22 cellular contexts compared by ENCODE assay signal in the genomic region with DNA sequence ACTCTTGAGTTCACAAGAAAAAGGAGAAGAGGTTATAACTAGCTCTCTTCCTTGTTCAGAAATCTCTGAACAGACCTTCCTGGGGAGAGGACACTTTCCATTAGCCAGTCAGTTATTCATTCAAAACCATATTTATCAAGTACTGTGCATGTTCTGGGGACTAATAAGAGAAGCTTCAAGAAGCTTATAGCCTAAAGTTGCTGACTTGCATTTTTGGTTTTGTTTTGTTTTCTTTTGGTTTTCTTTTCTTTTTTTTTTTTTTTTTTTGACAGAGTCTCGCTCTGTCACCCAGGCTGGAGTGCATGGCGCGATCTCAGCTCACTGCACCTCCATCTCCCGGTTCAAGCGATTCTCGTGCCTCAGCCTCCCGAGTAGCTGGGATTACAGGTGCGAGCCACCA.
"Had no signal": no experiment of that assay in that cellular context is flagged by ENCODE, and none has a peak within 500 bp of the region (broad histone marks: within the 10 kb centered on the region; RNA-seq: fewer than 3 reads in every experiment).

No MANE protein-coding gene starts in this region.

- H3K27ac ChIP-seq: colonic mucosa, dorsolateral prefrontal cortex, esophagus squamous epithelium, gastrocnemius medialis, heart right ventricle, left lung, lower lobe of right lung had no signal

- H3K36me3 ChIP-seq: colonic mucosa, esophagus squamous epithelium, gastrocnemius medialis, heart right ventricle, left lung, lower lobe of right lung had no signal

- ATAC-seq: gastrocnemius medialis; left cardiac atrium; left lung; left ventricle myocardium superior; lower lobe of right lung; naive thymus-derived CD4-positive, alpha-beta T cell had no signal

- H3K9me3 ChIP-seq: colonic mucosa, esophagus squamous epithelium, gastrocnemius medialis, heart right ventricle, left lung, lower lobe of right lung had no signal

- H3K4me1 ChIP-seq: colonic mucosa, esophagus squamous epithelium, gastrocnemius medialis, left lung, lower lobe of right lung had no signal

- DNase-seq: colonic mucosa; cortex of kidney; dorsolateral prefrontal cortex; effector CD4-positive, alpha-beta T cell; effector memory CD4-positive, alpha-beta T cell; esophagus squamous epithelium; foreskin fibroblast; foreskin melanocyte; gastrocnemius medialis; glutamatergic neuron; head of caudate nucleus; heart right ventricle; hippocampal formation; left cardiac atrium; left lung; left ventricle myocardium superior; lower lobe of right lung; mesendoderm; midbrain; naive thymus-derived CD4-positive, alpha-beta T cell had no signal

- H3K4me3 ChIP-seq: colonic mucosa, dorsolateral prefrontal cortex, esophagus squamous epithelium, gastrocnemius medialis, heart right ventricle, left lung, lower lobe of right lung had no signal

- H3K27me3 ChIP-seq: colonic mucosa, esophagus squamous epithelium, gastrocnemius medialis, heart right ventricle, left lung had no signal

- FAIRE-seq: endothelial cell of umbilical vein, islet of Langerhans had no signal
